Comparison of ENCODE assay signal across 17 cellular contexts in the genomic region with DNA sequence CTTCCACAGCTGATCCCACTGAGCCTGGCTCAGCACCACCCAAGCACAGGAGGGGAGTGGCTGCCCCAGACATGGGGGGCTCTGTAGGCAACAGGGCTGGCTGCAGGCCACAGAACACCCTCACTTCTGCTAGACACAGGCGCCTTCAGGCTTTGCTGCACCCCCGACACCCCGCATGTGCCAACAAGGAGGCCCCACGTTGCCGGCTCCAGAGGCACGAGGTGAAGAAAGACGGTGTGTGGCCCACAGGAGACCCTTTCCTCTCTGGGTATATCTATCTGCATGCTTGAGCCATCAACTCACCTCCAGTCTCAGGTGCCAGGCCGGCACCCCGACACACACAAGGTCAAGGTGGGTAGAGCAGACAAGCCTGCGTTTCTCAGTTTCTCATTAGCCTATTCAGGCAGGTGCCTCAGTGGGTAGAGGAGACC.
DNase-seq lines count a peak whose midpoint lies in the region; TF ChIP-seq lines count a peak whose summit lies in the region.
"Had no signal": no experiment of that assay in that cellular context is flagged by ENCODE, and none has a peak within 500 bp of the region (broad histone marks: within the 10 kb centered on the region; RNA-seq: fewer than 3 reads in every experiment).

No MANE protein-coding gene starts in this region.

- H3K36me3 ChIP-seq in endodermal cell (ENCODE audit: control insufficient read depth, insufficient read depth, low read length) (no peaks in the 10 kb centered on the region), neuronal stem cell (replicated peaks in 1 of 2; ENCODE audit: control insufficient read depth in 2 of 2, insufficient read depth in 2 of 2, low read length in 2 of 2) (no peaks in the 10 kb centered on the region), testis (ENCODE audit: low read depth, missing control alignments) (no peaks in the 10 kb centered on the region), sigmoid colon (no peaks in the 10 kb centered on the region)
- H3K36me3 ChIP-seq: BLaER1, HAP-1 had no signal

- H3K9ac ChIP-seq in endodermal cell (ENCODE audit: extremely low read depth, low read length, poor library complexity, severe bottlenecking) (no peak overlapping the region), neuronal stem cell (ENCODE audit: low read depth, low read length, poor library complexity) (no peak overlapping the region)
- H3K9ac ChIP-seq: BLaER1 had no signal

- H2AK5ac ChIP-seq in neuronal stem cell (ENCODE audit: low read depth, low read length) = peak overlapping the region; percentile 100

- peak overlapping the region; percentile 29 for H3K18ac ChIP-seq in neuronal stem cell (ENCODE audit: low read length)

- H2BK5ac ChIP-seq in neuronal stem cell (ENCODE audit: low read length) = peak overlapping the region; percentile 88

- no peak for TF ChIP-seq POLR2A in testis (IDR thresholded peaks at IDR 0.05)
- no peak for TF ChIP-seq POLR2A in sigmoid colon (IDR thresholded peaks at IDR 0.05)

- H3K9me3 Mint-ChIP-seq in endodermal cell = peaks cover 17% of the 10 kb centered on the region

- H3K4me3 ChIP-seq in endodermal cell (ENCODE audit: low read length) (no peak overlapping the region), neuronal stem cell (ENCODE audit: low read length in 2 of 2) (no peak overlapping the region), testis (no peak overlapping the region), sigmoid colon (no peak overlapping the region)
- H3K4me3 ChIP-seq: BLaER1, HAP-1 had no signal

- H3K4me1 ChIP-seq in endodermal cell (ENCODE audit: control insufficient read depth, insufficient read depth, low read length) (no peaks in the 10 kb centered on the region), neuronal stem cell (ENCODE audit: control insufficient read depth in 2 of 2, insufficient read depth in 1 of 2, low read depth in 1 of 2, low read length in 2 of 2) (peaks cover 0 to 10% of the 10 kb centered on the region in 2 donors), testis (peaks cover 16% of the 10 kb centered on the region), sigmoid colon (peaks cover 0 to 18% (median 9%) of the 10 kb centered on the region in 4 donors)
- H3K4me1 ChIP-seq: HAP-1 had no signal

- no peak overlapping the region for H3K23ac ChIP-seq in neuronal stem cell (ENCODE audit: low read depth, low read length, poor library complexity)

- peak overlapping the region; percentile 47 for H2BK120ac ChIP-seq in neuronal stem cell (ENCODE audit: low read depth, low read length)

- no peak overlapping the region for H3K4me3 Mint-ChIP-seq in endodermal cell

- intact Hi-C loops in testis (cut with DNase I; ENCODE audit: low total_unique reads) = no loop called here
- intact Hi-C loops in sigmoid colon (cut with DNase I) = no loop called here

- H4K8ac ChIP-seq in neuronal stem cell (ENCODE audit: low read depth, low read length) = no peak overlapping the region

- no peaks in the 10 kb centered on the region for H3K9me3 ChIP-seq in endodermal cell (ENCODE audit: control insufficient read depth, low read length)
- peaks cover 2 to 16% of the 10 kb centered on the region in 2 donors for H3K9me3 ChIP-seq in neuronal stem cell (replicated peaks in 1 of 2; ENCODE audit: control insufficient read depth in 2 of 2, insufficient read depth in 1 of 2, low read depth in 1 of 2, low read length in 2 of 2)
- H3K9me3 ChIP-seq in testis = no peaks in the 10 kb centered on the region
- no peaks in the 10 kb centered on the region for H3K9me3 ChIP-seq in sigmoid colon
- H3K9me3 ChIP-seq: HAP-1 had no signal

- peak; percentile 26 for DNase-seq in activated CD4-positive, CD25-positive, alpha-beta regulatory T cell treated with anti-CD3 and anti-CD28 coated beads, Interleukin-2, amount 50 U/mL, for 72 hours
- DNase-seq in activated CD4-positive, CD25-positive, alpha-beta regulatory T cell (lab: John Stamatoyannopoulos, UW) = no peak
- DNase-seq in endodermal cell (peak; percentile 23), neuronal stem cell (ENCODE audit: low spot score) (no peak), testis (peak; percentile 3), kidney glomerular epithelial cell (lab: John Stamatoyannopoulos, UW) (no peak), sigmoid colon (no peak), COLO829 (ENCODE audit: low spot score) (no peak)
- DNase-seq: COR-L47, NCI-H187 treated with DMSO at 0.1 percent for 48 hours, NCI-H2171, NCI-H446 treated with DMSO at 0.1 percent for 48 hours, NCI-H748 treated with DMSO at 0.1 percent for 48 hours, PC-3 had no signal

- peak overlapping the region; percentile 86 for H4K91ac ChIP-seq in neuronal stem cell (ENCODE audit: low read depth, low read length, poor library complexity)

- H3K27me3 Mint-ChIP-seq in endodermal cell (ENCODE audit: insufficient read depth) = no peaks in the 10 kb centered on the region

- 89 to 98% methylated on average over 7 to 10 of the region's 10 CpGs for WGBS in endodermal cell (ENCODE audit: insufficient coverage in 1 of 2, insufficient read length in 1 of 2), 2 experiments
- no CpG with 5 or more reads among the region's 10 CpGs for WGBS in neuronal stem cell (ENCODE audit: extremely low coverage in 2 of 2, insufficient read length in 2 of 2, insufficient replicate concordance in 1 of 2), 2 donors
- WGBS in testis, 2 donors = 90 to 96% methylated on average over 8 to 10 of the region's 10 CpGs
- 86 to 91% methylated on average over 10 of the region's 10 CpGs for WGBS in sigmoid colon, 2 donors

- H3K14ac ChIP-seq in neuronal stem cell (ENCODE audit: low read length) = peak overlapping the region; percentile 67

- H3K27me3 ChIP-seq in endodermal cell (ENCODE audit: control insufficient read depth, insufficient read depth, low read length, poor library complexity, severe bottlenecking) (no peaks in the 10 kb centered on the region), neuronal stem cell (ENCODE audit: control insufficient read depth in 3 of 3, insufficient read depth in 3 of 3, low read depth in 1 of 3, low read length in 3 of 3) (peaks cover 0 to 11% (median 0%) of the 10 kb centered on the region in 3 experiments), testis (no peaks in the 10 kb centered on the region), sigmoid colon (no peaks in the 10 kb centered on the region)
- H3K27me3 ChIP-seq: BLaER1 had no signal

- H3K27ac Mint-ChIP-seq in endodermal cell = no peak overlapping the region

- H3K4me2 ChIP-seq in neuronal stem cell (ENCODE audit: insufficient read depth, low read length, poor library complexity, severe bottlenecking) = no peak overlapping the region
- H3K4me2 ChIP-seq: BLaER1 had no signal

- H3K27ac ChIP-seq in endodermal cell (ENCODE audit: low read depth, low read length) (no peak overlapping the region), neuronal stem cell (replicated peaks; ENCODE audit: low read length) (no peak overlapping the region), testis (no peak overlapping the region), sigmoid colon (no peak overlapping the region)
- H3K27ac ChIP-seq: 22Rv1 had no signal

- H2AFZ ChIP-seq in neuronal stem cell (ENCODE audit: low read length) = no peak overlapping the region

- H3K4me1 Mint-ChIP-seq in endodermal cell = no peaks in the 10 kb centered on the region

- peak overlapping the region; percentile 73 for H2BK15ac ChIP-seq in neuronal stem cell (ENCODE audit: low read length)

- no peak for TF ChIP-seq CTCF in endodermal cell (conservative IDR thresholded peaks at IDR 0.05)
- TF ChIP-seq CTCF in testis (IDR thresholded peaks at IDR 0.05) = no peak
- TF ChIP-seq CTCF in sigmoid colon (IDR thresholded peaks at IDR 0.05) = no peak

- peak overlapping the region; percentile 44 for H3K4ac ChIP-seq in neuronal stem cell (ENCODE audit: low read length)

- TF ChIP-seq EP300 in sigmoid colon (IDR thresholded peaks at IDR 0.05) = no peak

- H3K79me1 ChIP-seq in neuronal stem cell (ENCODE audit: low read depth, low read length) = no peaks in the 10 kb centered on the region

- H2BK12ac ChIP-seq in neuronal stem cell (ENCODE audit: low read length) = peak overlapping the region; percentile 93

- no peaks in the 10 kb centered on the region for H3K36me3 Mint-ChIP-seq in endodermal cell (ENCODE audit: low read depth)

Comparison
In these comparisons a context has a peak if more than half of its experiments do, and no peak if none do; other contexts are left out.
1. DNase-seq: peak in activated CD4-positive, CD25-positive, alpha-beta regulatory T cell treated with anti-CD3 and anti-CD28 coated beads, Interleukin-2, amount 50 U/mL, for 72 hours (single experiment), endodermal cell (single experiment) and testis (single experiment); none in activated CD4-positive, CD25-positive, alpha-beta regulatory T cell (0 of 4), neuronal stem cell (single experiment), kidney glomerular epithelial cell (single experiment), sigmoid colon (single experiment) and COLO829 (single experiment).